Comparison of ENCODE assay signal across 20 cellular contexts in the genomic region with DNA sequence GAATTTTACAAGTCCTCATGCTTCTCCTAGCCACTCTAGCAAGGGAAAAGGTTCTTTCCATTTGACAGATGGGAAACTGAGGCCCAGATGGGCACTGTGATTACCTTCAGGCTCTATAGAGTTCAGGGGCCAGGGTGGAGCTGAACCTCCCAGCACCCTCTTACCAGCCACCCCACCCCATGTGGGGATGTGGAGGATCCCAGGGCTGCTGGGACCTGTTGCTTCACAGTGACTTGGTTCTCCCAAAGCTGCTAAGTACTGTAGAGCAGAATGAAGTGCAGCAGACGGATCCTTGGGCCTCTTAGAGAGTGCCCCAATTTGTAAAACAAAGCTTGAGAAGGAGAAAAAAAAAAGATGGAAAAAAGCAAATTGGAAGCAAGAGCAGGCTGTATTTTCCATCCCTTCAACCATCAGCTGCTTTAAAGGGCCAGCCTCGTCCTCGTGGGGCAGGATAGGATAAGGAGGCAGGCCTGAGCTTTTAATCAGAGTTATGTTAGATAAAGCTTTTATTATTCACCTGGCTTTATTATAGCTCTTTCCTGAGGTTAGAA.
"Had no signal": no experiment of that assay in that cellular context is flagged by ENCODE, and none has a peak within 500 bp of the region (broad histone marks: within the 10 kb centered on the region; RNA-seq: fewer than 3 reads in every experiment).

No MANE protein-coding gene starts in this region.

- H3K27me3 ChIP-seq: heart left ventricle, ovary, stomach had no signal

- DNase-seq: cortex of kidney; effector memory CD4-positive, alpha-beta T cell; heart left ventricle; hippocampal formation; kidney glomerular epithelial cell; mesendoderm; naive thymus-derived CD4-positive, alpha-beta T cell; nucleus accumbens; ovary; small intestine; stimulated activated CD4-positive, alpha-beta T cell treated with anti-CD3 and anti-CD28 coated beads, Interleukin-4, amount 100 ng/mL, for 1 hour; stimulated activated CD8-positive, alpha-beta memory T cell treated with anti-CD3 and anti-CD28 coated beads, Interleukin-4, amount 100 ng/mL, for 48 hours; stimulated activated naive B cell treated with anti-CD40 and anti-IgM and Interleukin-4, amounts not matched to agents 10 μg/mL and 1 μg/mL and 100 μg/mL, for 72 hours; stomach; substantia nigra; trophoblast cell had no signal

- H3K36me3 ChIP-seq: heart left ventricle, ovary, stomach, thoracic aorta had no signal

- H3K27ac ChIP-seq: heart left ventricle, ovary, stomach, thoracic aorta had no signal

- ATAC-seq: esophagus mucosa; heart left ventricle; naive thymus-derived CD4-positive, alpha-beta T cell; right cardiac atrium; stimulated activated naive B cell treated with anti-CD40 and anti-IgM and Interleukin-4, amounts not matched to agents 10 μg/mL and 1 μg/mL and 100 μg/mL, for 72 hours had no signal

- H3K27ac Mint-ChIP-seq: stimulated activated naive B cell treated with anti-CD40 and anti-IgM and Interleukin-4, amounts not matched to agents 10 μg/mL and 1 μg/mL and 100 μg/mL, for 72 hours had no signal

- H3K9me3 ChIP-seq: heart left ventricle, ovary, stomach, thoracic aorta had no signal

- H3K4me3 Mint-ChIP-seq: naive thymus-derived CD4-positive, alpha-beta T cell; neural crest cell; stimulated activated naive B cell treated with anti-CD40 and anti-IgM and Interleukin-4, amounts not matched to agents 10 μg/mL and 1 μg/mL and 100 μg/mL, for 72 hours had no signal

- H3K9me3 Mint-ChIP-seq: neural crest cell; stimulated activated naive B cell treated with anti-CD40 and anti-IgM and Interleukin-4, amounts not matched to agents 10 μg/mL and 1 μg/mL and 100 μg/mL, for 72 hours had no signal

- H3K27me3 Mint-ChIP-seq: stimulated activated naive B cell treated with anti-CD40 and anti-IgM and Interleukin-4, amounts not matched to agents 10 μg/mL and 1 μg/mL and 100 μg/mL, for 72 hours had no signal

- H3K4me3 ChIP-seq: heart left ventricle, ovary, stomach, thoracic aorta had no signal

- H3K36me3 Mint-ChIP-seq: naive thymus-derived CD4-positive, alpha-beta T cell; stimulated activated naive B cell treated with anti-CD40 and anti-IgM and Interleukin-4, amounts not matched to agents 10 μg/mL and 1 μg/mL and 100 μg/mL, for 72 hours had no signal
